Comparison of ENCODE assay signal across 19 cellular contexts in the genomic region with DNA sequence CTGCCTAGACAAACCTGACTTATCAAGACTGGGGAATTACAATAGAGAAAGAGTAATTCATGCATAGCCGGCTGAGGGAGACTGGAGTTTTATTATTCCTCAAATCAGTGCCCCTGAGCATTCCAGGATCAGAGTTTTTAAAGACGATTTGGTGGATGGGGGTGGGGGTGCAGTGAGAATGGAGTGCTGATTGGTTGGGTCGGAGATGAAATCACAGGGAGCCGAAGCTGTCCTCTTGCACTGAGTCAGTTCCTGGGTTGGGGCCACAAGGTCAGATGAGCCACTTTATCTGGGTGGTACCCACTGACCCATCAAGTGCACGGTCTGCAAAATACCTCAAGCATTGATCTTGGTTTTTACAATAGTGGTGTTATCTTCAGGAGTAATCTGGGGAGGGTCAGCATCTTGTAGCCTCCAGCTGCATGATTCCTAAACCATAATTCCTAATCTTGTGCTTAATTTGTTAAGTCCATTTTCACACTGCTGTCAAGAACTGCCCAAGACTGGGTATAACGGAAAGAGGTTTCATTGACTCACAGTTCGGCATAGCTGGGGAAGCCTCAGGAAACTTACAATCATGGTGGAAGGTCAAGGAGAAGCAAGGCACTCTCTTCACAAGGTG.
DNase-seq lines count a peak whose midpoint lies in the region; ATAC-seq, FAIRE-seq and TF ChIP-seq lines count a peak whose summit lies in the region.
"Had no signal": no experiment of that assay in that cellular context is flagged by ENCODE, and none has a peak within 500 bp of the region (broad histone marks: within the 10 kb centered on the region; RNA-seq: fewer than 3 reads in every experiment).

No MANE protein-coding gene starts in this region.

- H3K9ac ChIP-seq in BLaER1 (no peak overlapping the region), Karpas-422 (ENCODE audit: low read length) (no peak overlapping the region), colonic mucosa (ENCODE audit: low read depth in 2 of 2, low read length in 2 of 2) (peak overlapping the region; percentile 1)

- DNase-seq in Karpas-422 (no peak), colonic mucosa (no peak), psoas muscle (no peak), HTR-8/SVneo (ENCODE audit: insufficient read length, low spot score) (no peak)
- DNase-seq: amniotic stem cell; dermis blood vessel endothelial cell; foreskin keratinocyte; GOT3; naive thymus-derived CD8-positive, alpha-beta T cell; NCI-H1105 treated with DMSO at 0.1 percent for 48 hours; stimulated activated CD4-positive, alpha-beta T cell treated with anti-CD3 and anti-CD28 coated beads, Interleukin-12 subunit alpha, Interleukin-12 subunit beta, amount 100 ng/mL, for 4 hours; WERI-Rb-1 had no signal

- FAIRE-seq in HTR-8/SVneo (lab: Jason Lieb, UNC), result no peak
- FAIRE-seq: D721Med, GM19239 had no signal

- H2AFZ ChIP-seq in Karpas-422 (ENCODE audit: low read length), result peak overlapping the region; percentile 28; the same call in 1 of the 2 replicates

- H3K36me3 ChIP-seq in BLaER1, result no peaks in the 10 kb centered on the region
- no peaks in the 10 kb centered on the region for H3K36me3 ChIP-seq in Karpas-422 (ENCODE audit: insufficient read depth, low read length)
- H3K36me3 ChIP-seq in colonic mucosa, result no peaks in the 10 kb centered on the region
- peaks cover 0 to 3% of the 10 kb centered on the region in 2 donors for H3K36me3 ChIP-seq in psoas muscle (ENCODE audit: insufficient read depth in 1 of 2, low read depth in 1 of 2)
- H3K36me3 ChIP-seq: cardiac muscle cell, WERI-Rb-1 had no signal

- H3K9me3 ChIP-seq in BLaER1 (peaks cover 34% of the 10 kb centered on the region), Karpas-422 (ENCODE audit: low read length) (no peaks in the 10 kb centered on the region; the same call in 1 of the 2 replicates), colonic mucosa (no peaks in the 10 kb centered on the region), psoas muscle (no peaks in the 10 kb centered on the region)
- H3K9me3 ChIP-seq: SJSA1 had no signal

- peak overlapping the region; percentile 23; the same call in 1 of the 2 replicates for H3K4me2 ChIP-seq in BLaER1
- peak overlapping the region; percentile 14 for H3K4me2 ChIP-seq in Karpas-422 (ENCODE audit: low read depth, low read length, poor library complexity, severe bottlenecking)

- H3K27ac ChIP-seq in BLaER1 (no peak overlapping the region), Karpas-422 (ENCODE audit: low read length) (no peak overlapping the region), colonic mucosa (peak overlapping the region; percentile 67), psoas muscle (peak overlapping the region; percentile 32)
- H3K27ac ChIP-seq: cardiac muscle cell, foreskin keratinocyte, SJSA1, WERI-Rb-1 had no signal

- H4K20me1 ChIP-seq in BLaER1 (no peaks in the 10 kb centered on the region), Karpas-422 (ENCODE audit: insufficient read depth, low read depth, low read length) (no peaks in the 10 kb centered on the region)

- no peak overlapping the region for H3K4me3 ChIP-seq in BLaER1
- peak overlapping the region; percentile 24; the same call in 1 of the 2 replicates for H3K4me3 ChIP-seq in Karpas-422 (ENCODE audit: low read length)
- H3K4me3 ChIP-seq in colonic mucosa, result no peak overlapping the region
- no peak overlapping the region for H3K4me3 ChIP-seq in psoas muscle
- H3K4me3 ChIP-seq: cardiac muscle cell, SJSA1 had no signal

- intact Hi-C loops in colonic mucosa (cut with DNase I), result no loop called here
- intact Hi-C loops in psoas muscle (cut with DNase I), result no loop called here

- peaks cover 9% of the 10 kb centered on the region for H3K4me1 ChIP-seq in BLaER1
- peaks cover 39% of the 10 kb centered on the region for H3K4me1 ChIP-seq in Karpas-422 (ENCODE audit: low read length)
- peaks cover 9% of the 10 kb centered on the region for H3K4me1 ChIP-seq in colonic mucosa
- peaks cover 34% of the 10 kb centered on the region for H3K4me1 ChIP-seq in psoas muscle
- H3K4me1 ChIP-seq: foreskin keratinocyte, SJSA1 had no signal

- no peaks in the 10 kb centered on the region for H3K79me2 ChIP-seq in Karpas-422 (ENCODE audit: low read length)

- no peaks in the 10 kb centered on the region for H3K9me2 ChIP-seq in Karpas-422 (replicated peaks; ENCODE audit: insufficient read depth, low read length)

- ATAC-seq in psoas muscle, result no peak
- ATAC-seq in GM21528 (IDR thresholded peaks at IDR 0.05; ENCODE audit: low FRiP score, unreplicated experiment), result no peak
- no peak for ATAC-seq in HG02938 (IDR thresholded peaks at IDR 0.05; ENCODE audit: unreplicated experiment)
- ATAC-seq: foreskin keratinocyte; naive thymus-derived CD8-positive, alpha-beta T cell had no signal

- TF ChIP-seq CTCF in colonic mucosa (IDR thresholded peaks at IDR 0.05), result no peak
- TF ChIP-seq CTCF in psoas muscle (IDR thresholded peaks at IDR 0.05), result no peak

- H3K27me3 ChIP-seq in BLaER1, result no peaks in the 10 kb centered on the region
- H3K27me3 ChIP-seq in Karpas-422 (ENCODE audit: low read length), result no peaks in the 10 kb centered on the region
- H3K27me3 ChIP-seq in colonic mucosa, result no peaks in the 10 kb centered on the region
- H3K27me3 ChIP-seq in psoas muscle (ENCODE audit: insufficient read depth in 3 of 3, low read length in 2 of 3), result no peaks in the 10 kb centered on the region
- H3K27me3 ChIP-seq: cardiac muscle cell, foreskin keratinocyte, SJSA1 had no signal

- 92 to 94% (median 94%) methylated on average over 7 of the region's 7 CpGs for WGBS in psoas muscle, 3 donors

Comparison
In these comparisons a context has a peak if more than half of its experiments do, and no peak if none do; other contexts are left out.
1. H3K27ac ChIP-seq: peak in colonic mucosa (single experiment) and psoas muscle (single experiment); none in BLaER1 (single experiment) and Karpas-422 (single experiment).
2. H3K9ac ChIP-seq: peak in colonic mucosa (2 of 2); none in BLaER1 (single experiment) and Karpas-422 (single experiment).